In the genomic region with DNA sequence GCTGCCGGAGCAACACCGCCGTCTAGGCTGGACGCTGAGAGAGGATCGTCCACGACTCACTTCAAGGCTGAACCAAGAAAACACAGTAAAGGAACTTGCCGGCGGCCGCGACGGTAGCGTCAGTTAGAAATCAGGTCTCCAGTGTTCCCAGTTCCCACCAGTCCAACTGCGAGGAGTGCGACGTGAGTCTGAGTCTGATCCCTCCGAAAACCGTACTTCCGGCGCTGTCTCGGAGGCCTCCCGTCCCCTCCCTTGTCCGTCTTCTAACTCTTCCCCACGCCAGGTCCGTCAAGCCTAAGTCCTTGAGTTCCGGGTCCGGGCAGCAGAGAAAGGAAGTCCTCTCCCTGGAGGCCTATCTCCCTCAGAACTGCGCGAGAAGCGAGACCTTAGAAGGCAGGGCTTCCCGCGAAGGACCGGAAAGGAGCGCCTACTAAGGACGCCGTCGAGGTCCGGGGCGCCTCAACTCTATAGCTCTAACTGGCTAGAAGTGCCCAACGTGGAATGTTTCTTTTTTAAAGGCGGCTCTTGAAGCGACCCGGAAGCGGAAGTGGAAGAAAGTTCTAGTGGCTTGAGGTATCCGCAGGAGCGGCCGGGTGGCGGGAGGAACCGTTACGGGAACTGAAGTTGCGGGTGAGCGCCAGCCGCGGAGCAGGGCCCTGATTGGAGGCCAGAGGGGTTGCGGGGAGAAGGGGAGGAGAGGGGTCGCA, we compare ENCODE assay signal across 1 cellular context.
TF ChIP-seq lines count a peak whose summit lies in the region.

A gene with protein sequence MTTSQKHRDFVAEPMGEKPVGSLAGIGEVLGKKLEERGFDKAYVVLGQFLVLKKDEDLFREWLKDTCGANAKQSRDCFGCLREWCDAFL (plus strand): TSS at position 563 of the 707 bp plus-strand sequence. CDS start 748 bp downstream, outside the sequence.
Gene EIF1AD (minus strand): TSS at position 217 of the 707 bp plus-strand sequence. CDS start 1,768 bp downstream, outside the sequence.

TF ChIP-seq in HEK293, 187 proteins besides CTCF, POLR2A, EP300 and RAD21 (continued from another document and continues in another):
- TF ChIP-seq, protein P1, sequence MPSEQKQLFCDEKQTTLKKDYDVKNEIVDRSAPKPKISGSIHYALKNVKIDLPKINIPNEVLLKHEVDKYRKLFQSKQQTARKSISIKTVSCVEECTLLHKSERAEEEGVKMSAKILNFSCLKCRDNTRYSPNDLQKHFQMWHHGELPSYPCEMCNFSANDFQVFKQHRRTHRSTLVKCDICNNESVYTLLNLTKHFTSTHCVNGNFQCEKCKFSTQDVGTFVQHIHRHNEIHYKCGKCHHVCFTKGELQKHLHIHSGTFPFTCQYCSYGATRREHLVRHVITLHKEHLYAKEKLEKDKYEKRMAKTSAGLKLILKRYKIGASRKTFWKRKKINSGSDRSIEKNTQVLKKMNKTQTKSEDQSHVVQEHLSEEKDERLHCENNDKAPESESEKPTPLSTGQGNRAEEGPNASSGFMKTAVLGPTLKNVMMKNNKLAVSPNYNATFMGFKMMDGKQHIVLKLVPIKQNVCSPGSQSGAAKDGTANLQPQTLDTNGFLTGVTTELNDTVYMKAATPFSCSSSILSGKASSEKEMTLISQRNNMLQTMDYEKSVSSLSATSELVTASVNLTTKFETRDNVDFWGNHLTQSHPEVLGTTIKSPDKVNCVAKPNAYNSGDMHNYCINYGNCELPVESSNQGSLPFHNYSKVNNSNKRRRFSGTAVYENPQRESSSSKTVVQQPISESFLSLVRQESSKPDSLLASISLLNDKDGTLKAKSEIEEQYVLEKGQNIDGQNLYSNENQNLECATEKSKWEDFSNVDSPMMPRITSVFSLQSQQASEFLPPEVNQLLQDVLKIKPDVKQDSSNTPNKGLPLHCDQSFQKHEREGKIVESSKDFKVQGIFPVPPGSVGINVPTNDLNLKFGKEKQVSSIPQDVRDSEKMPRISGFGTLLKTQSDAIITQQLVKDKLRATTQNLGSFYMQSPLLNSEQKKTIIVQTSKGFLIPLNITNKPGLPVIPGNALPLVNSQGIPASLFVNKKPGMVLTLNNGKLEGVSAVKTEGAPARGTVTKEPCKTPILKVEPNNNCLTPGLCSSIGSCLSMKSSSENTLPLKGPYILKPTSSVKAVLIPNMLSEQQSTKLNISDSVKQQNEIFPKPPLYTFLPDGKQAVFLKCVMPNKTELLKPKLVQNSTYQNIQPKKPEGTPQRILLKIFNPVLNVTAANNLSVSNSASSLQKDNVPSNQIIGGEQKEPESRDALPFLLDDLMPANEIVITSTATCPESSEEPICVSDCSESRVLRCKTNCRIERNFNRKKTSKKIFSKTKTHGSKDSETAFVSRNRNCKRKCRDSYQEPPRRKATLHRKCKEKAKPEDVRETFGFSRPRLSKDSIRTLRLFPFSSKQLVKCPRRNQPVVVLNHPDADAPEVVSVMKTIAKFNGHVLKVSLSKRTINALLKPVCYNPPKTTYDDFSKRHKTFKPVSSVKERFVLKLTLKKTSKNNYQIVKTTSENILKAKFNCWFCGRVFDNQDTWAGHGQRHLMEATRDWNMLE (tag by site-specific recombination; conservative IDR thresholded peaks at IDR 0.05; ENCODE audit: low read depth): peak; percentile 99
- TF ChIP-seq GLIS2 (tag by site-specific recombination; IDR thresholded peaks at IDR 0.05) (peak; percentile 55), ZNF311 (tag by site-specific recombination; IDR thresholded peaks at IDR 0.05; ENCODE audit: borderline replicate concordance) (no peak), IKZF3 (tag by site-specific recombination; IDR thresholded peaks at IDR 0.05) (no peak; the same call in 1 of the 2 replicates), PRDM4 (tag by site-specific recombination; IDR thresholded peaks at IDR 0.05) (peak; percentile 59; the same call in 1 of the 2 replicates), ZNF747 (tag by site-specific recombination; IDR thresholded peaks at IDR 0.05) (no peak), ZNF354C (tag by site-specific recombination; IDR thresholded peaks at IDR 0.05; ENCODE audit: borderline replicate concordance, low read depth) (no peak), ZBTB48 (tag by site-specific recombination; IDR thresholded peaks at IDR 0.05) (peak; percentile 96), KLF8 (tag by site-specific recombination; IDR thresholded peaks at IDR 0.05) (peak; percentile 99), ZNF473 (tag by site-specific recombination; IDR thresholded peaks at IDR 0.05) (no peak), FEZF1 (tag by site-specific recombination; IDR thresholded peaks at IDR 0.05) (peak; percentile 29; the same call in 1 of the 2 replicates), ZNF843 (tag by site-specific recombination; IDR thresholded peaks at IDR 0.05) (0 out of 2 replicates have a peak, but pooled peaks have one; percentile 44), ZNF132 (tag by site-specific recombination; IDR thresholded peaks at IDR 0.05; ENCODE audit: borderline replicate concordance) (no peak), ZNF19 (tag by site-specific recombination; IDR thresholded peaks at IDR 0.05; ENCODE audit: low read depth) (no peak), ZNF248 (tag by site-specific recombination; IDR thresholded peaks at IDR 0.05) (no peak), ZNF274 (IDR thresholded peaks at IDR 0.05; ENCODE audit: low read length) (no peak), ZNF274 (tag by site-specific recombination; IDR thresholded peaks at IDR 0.05; ENCODE audit: borderline replicate concordance) (no peak), ZNF549 (tag by site-specific recombination; IDR thresholded peaks at IDR 0.05) (no peak), ZNF777 (tag by site-specific recombination; IDR thresholded peaks at IDR 0.05; ENCODE audit: borderline replicate concordance) (peak; percentile 93), BCL11B (tag by site-specific recombination; IDR thresholded peaks at IDR 0.05; ENCODE audit: low read depth) (no peak), ELK4 (IDR thresholded peaks at IDR 0.05; ENCODE audit: borderline replicate concordance, low read depth, low read length) (peak; percentile 68; the same call in 1 of the 2 replicates), ZNF561 (tag by site-specific recombination; IDR thresholded peaks at IDR 0.05; ENCODE audit: borderline replicate concordance) (peak; percentile 96), ZNF133 (tag by site-specific recombination; IDR thresholded peaks at IDR 0.05) (no peak), SCRT2 (tag by site-specific recombination; IDR thresholded peaks at IDR 0.05) (peak; percentile 38; the same call in 1 of the 2 replicates), GLIS1 (tag by site-specific recombination; IDR thresholded peaks at IDR 0.05) (peak; percentile 70)
- TF ChIP-seq, protein P2, sequence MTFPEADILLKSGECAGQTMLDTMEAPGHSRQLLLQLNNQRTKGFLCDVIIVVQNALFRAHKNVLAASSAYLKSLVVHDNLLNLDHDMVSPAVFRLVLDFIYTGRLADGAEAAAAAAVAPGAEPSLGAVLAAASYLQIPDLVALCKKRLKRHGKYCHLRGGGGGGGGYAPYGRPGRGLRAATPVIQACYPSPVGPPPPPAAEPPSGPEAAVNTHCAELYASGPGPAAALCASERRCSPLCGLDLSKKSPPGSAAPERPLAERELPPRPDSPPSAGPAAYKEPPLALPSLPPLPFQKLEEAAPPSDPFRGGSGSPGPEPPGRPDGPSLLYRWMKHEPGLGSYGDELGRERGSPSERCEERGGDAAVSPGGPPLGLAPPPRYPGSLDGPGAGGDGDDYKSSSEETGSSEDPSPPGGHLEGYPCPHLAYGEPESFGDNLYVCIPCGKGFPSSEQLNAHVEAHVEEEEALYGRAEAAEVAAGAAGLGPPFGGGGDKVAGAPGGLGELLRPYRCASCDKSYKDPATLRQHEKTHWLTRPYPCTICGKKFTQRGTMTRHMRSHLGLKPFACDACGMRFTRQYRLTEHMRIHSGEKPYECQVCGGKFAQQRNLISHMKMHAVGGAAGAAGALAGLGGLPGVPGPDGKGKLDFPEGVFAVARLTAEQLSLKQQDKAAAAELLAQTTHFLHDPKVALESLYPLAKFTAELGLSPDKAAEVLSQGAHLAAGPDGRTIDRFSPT (tag by site-specific recombination; IDR thresholded peaks at IDR 0.05): no peak
- TF ChIP-seq, protein P3, sequence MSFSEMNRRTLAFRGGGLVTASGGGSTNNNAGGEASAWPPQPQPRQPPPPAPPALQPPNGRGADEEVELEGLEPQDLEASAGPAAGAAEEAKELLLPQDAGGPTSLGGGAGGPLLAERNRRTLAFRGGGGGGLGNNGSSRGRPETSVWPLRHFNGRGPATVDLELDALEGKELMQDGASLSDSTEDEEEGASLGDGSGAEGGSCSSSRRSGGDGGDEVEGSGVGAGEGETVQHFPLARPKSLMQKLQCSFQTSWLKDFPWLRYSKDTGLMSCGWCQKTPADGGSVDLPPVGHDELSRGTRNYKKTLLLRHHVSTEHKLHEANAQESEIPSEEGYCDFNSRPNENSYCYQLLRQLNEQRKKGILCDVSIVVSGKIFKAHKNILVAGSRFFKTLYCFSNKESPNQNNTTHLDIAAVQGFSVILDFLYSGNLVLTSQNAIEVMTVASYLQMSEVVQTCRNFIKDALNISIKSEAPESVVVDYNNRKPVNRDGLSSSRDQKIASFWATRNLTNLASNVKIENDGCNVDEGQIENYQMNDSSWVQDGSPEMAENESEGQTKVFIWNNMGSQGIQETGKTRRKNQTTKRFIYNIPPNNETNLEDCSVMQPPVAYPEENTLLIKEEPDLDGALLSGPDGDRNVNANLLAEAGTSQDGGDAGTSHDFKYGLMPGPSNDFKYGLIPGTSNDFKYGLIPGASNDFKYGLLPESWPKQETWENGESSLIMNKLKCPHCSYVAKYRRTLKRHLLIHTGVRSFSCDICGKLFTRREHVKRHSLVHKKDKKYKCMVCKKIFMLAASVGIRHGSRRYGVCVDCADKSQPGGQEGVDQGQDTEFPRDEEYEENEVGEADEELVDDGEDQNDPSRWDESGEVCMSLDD (tag by site-specific recombination; IDR thresholded peaks at IDR 0.05): peak; percentile 61; the same call in 1 of the 2 replicates
- TF ChIP-seq, protein P4, sequence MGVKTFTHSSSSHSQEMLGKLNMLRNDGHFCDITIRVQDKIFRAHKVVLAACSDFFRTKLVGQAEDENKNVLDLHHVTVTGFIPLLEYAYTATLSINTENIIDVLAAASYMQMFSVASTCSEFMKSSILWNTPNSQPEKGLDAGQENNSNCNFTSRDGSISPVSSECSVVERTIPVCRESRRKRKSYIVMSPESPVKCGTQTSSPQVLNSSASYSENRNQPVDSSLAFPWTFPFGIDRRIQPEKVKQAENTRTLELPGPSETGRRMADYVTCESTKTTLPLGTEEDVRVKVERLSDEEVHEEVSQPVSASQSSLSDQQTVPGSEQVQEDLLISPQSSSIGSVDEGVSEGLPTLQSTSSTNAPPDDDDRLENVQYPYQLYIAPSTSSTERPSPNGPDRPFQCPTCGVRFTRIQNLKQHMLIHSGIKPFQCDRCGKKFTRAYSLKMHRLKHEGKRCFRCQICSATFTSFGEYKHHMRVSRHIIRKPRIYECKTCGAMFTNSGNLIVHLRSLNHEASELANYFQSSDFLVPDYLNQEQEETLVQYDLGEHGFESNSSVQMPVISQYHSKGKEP (tag by site-specific recombination; IDR thresholded peaks at IDR 0.05): peak; percentile 48; the same call in 1 of the 2 replicates
- TF ChIP-seq, protein P5, sequence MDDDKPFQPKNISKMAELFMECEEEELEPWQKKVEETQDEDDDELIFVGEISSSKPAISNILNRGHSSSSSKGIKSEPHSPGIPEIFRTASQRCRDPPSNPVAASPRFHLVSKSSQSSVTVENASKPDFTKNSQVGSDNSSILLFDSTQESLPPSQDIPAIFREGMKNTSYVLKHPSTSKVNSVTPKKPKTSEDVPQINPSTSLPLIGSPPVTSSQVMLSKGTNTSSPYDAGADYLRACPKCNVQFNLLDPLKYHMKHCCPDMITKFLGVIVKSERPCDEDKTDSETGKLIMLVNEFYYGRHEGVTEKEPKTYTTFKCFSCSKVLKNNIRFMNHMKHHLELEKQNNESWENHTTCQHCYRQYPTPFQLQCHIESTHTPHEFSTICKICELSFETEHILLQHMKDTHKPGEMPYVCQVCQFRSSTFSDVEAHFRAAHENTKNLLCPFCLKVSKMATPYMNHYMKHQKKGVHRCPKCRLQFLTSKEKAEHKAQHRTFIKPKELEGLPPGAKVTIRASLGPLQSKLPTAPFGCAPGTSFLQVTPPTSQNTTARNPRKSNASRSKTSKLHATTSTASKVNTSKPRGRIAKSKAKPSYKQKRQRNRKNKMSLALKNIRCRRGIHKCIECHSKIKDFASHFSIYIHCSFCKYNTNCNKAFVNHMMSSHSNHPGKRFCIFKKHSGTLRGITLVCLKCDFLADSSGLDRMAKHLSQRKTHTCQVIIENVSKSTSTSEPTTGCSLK (tag by site-specific recombination; IDR thresholded peaks at IDR 0.05): no peak
- TF ChIP-seq, protein P6, sequence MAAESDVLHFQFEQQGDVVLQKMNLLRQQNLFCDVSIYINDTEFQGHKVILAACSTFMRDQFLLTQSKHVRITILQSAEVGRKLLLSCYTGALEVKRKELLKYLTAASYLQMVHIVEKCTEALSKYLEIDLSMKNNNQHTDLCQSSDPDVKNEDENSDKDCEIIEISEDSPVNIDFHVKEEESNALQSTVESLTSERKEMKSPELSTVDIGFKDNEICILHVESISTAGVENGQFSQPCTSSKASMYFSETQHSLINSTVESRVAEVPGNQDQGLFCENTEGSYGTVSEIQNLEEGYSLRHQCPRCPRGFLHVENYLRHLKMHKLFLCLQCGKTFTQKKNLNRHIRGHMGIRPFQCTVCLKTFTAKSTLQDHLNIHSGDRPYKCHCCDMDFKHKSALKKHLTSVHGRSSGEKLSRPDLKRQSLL (tag by site-specific recombination; IDR thresholded peaks at IDR 0.05): peak; percentile 66; the same call in 1 of the 2 replicates
